Comparison of ENCODE assay signal across 8 cellular contexts in genomic region chr10:61733358-61733940, GRCh38.
A peak's percentile ranks its signal among the peaks of the same experiment; 100 is the strongest.
DNase-seq lines count a peak whose midpoint lies in the region; ATAC-seq, FAIRE-seq and TF ChIP-seq lines count a peak whose summit lies in the region.

No MANE protein-coding gene starts in this region.

- peak; percentile 86 for FAIRE-seq in K562 (lab: Jason Lieb, UNC)

- peak; percentile 88 for ATAC-seq in K562
- peak; percentile 57 for ATAC-seq in left colon
- ATAC-seq in GM19452 (IDR thresholded peaks at IDR 0.05; ENCODE audit: unreplicated experiment) = no peak

- BruUV-seq in K562 (replicated peaks; lab: Mats Ljungman, UMichigan) = no TSS peak

- H3K9me3 ChIP-seq in K562 (replicated peaks; ENCODE audit: control insufficient read depth, insufficient read depth, low read depth, low read length) = no peaks in the 10 kb centered on the region

- 0 out of 5 replicates have a peak, but pooled peaks cover 0 to 4% of the 10 kb centered on the region in 2 experiments for H3K4me1 ChIP-seq in K562 (replicated peaks in 1 of 2; ENCODE audit: control insufficient read depth in 2 of 2, insufficient read depth in 2 of 2, low read length in 2 of 2)

- H2AFZ ChIP-seq in K562 (ENCODE audit: low read depth, low read length) = peak overlapping the region; percentile 6; the same call in 1 of the 2 replicates

- TF ChIP-seq CTCF in BJ (IDR thresholded peaks at IDR 0.05; ENCODE audit: insufficient read depth, low read depth, low read length) (peak; percentile 67), GM12874 (IDR thresholded peaks at IDR 0.05; ENCODE audit: insufficient read depth, low read depth, low read length) (peak; percentile 34; the same call in 1 of the 2 replicates), K562 (IDR thresholded peaks at IDR 0.05 in 2 of 3, conservative IDR thresholded peaks at IDR 0.05 in 1 of 3; ENCODE audit: insufficient read depth in 2 of 3, low read depth in 1 of 3, low read length in 3 of 3) (peak; percentile 63 to 73 (median 65); a peak in 5 of 6 replicates)

- POLR2A ChIA-PET in BJ (lab: Charles Lee) = no interaction called here
- POLR2A ChIA-PET in K562 (lab: Yijun Ruan, JAX) = interaction anchor here (0.9 to 1.0 kb wide), 2 partner anchors 18 to 30 kb away, joined by 3 read pairs; no protein-coding TSS in a partner anchor

- no peak overlapping the region for H3K4me2 ChIP-seq in K562 (ENCODE audit: insufficient read depth, low read length)

- no peaks in the 10 kb centered on the region for H4K20me1 ChIP-seq in K562 (replicated peaks; ENCODE audit: control insufficient read depth, insufficient read depth, low read length)

- H3K27me3 ChIP-seq in BJ (ENCODE audit: control insufficient read depth, insufficient read depth, low read length) (no peaks in the 10 kb centered on the region), K562 (ENCODE audit: control insufficient read depth in 2 of 2, insufficient read depth in 2 of 2, low read length in 2 of 2) (no peaks in the 10 kb centered on the region)

- H3K9me1 ChIP-seq in K562 (ENCODE audit: control insufficient read depth, insufficient read depth, low read length) = no peaks in the 10 kb centered on the region

- intact Hi-C loops in K562 (cut with micrococcal nuclease) (loop anchor here (1.0 to 10.0 kb wide), 6 partner anchors 104 to 589 kb away; partner anchors contain the start of gene ARID5B), left colon (cut with DNase I, micrococcal nuclease) (no loop called here)

- H3K27ac ChIP-seq in K562 (ENCODE audit: extremely low read depth, low read depth, low read length) = no peak overlapping the region

- TF ChIP-seq RAD21 in K562 (CRISPR knock-in tag; conservative IDR thresholded peaks at IDR 0.05 in 1 of 2, IDR thresholded peaks at IDR 0.05 in 1 of 2) = peak; percentile 81 to 87

- CTCF ChIA-PET in BJ (lab: Yijun Ruan, JAX) = interaction anchor here (0.6 to 2.5 kb wide), 13 partner anchors 8 to 1319 kb away, joined by 3 to 9 read pairs (median 4); no protein-coding TSS in a partner anchor
- CTCF ChIA-PET in K562 (lab: Yijun Ruan, JAX; ENCODE audit: low intra/inter-chr PET ratio) = interaction anchor here (0.7 to 1.8 kb wide), 3 partner anchors 593 to 964 kb away, joined by 3 to 7 read pairs (median 3); no protein-coding TSS in a partner anchor

- TF ChIP-seq POLR2A in K562 (conservative IDR thresholded peaks at IDR 0.05) = no peak

- in situ Hi-C loops in K562 (cut with MboI) = no loop called here

- no peak for TF ChIP-seq EP300 in K562 (IDR thresholded peaks at IDR 0.05; ENCODE audit: low read length)

- no peak for DNase-seq in BJ (ENCODE audit: low read depth)
- peak; percentile 21 for DNase-seq in NCI-H2171 treated with DMSO at 0.1 percent for 48 hours (lab: John Stamatoyannopoulos, UW)
- peak; percentile 29 to 78 (median 38) for DNase-seq in K562 (ENCODE audit: extremely low read depth in 1 of 4, low spot score in 3 of 4)
- DNase-seq in left colon = no peak
- DNase-seq in stimulated activated CD8-positive, alpha-beta memory T cell treated with anti-CD3 and anti-CD28 coated beads, Interleukin-4, amount 100 ng/mL, for 48 hours = no peak
- DNase-seq in HK-2 (ENCODE audit: unreplicated experiment) = no peak

- no peak overlapping the region for H3K9ac ChIP-seq in K562 (ENCODE audit: insufficient read depth in 1 of 2, low read depth in 2 of 2, low read length in 2 of 2)

- no peaks in the 10 kb centered on the region for H3K79me2 ChIP-seq in K562 (ENCODE audit: control insufficient read depth, insufficient read depth, low read length)

- WGBS in K562 (ENCODE audit: insufficient coverage, low coverage, missing lambda C conversion rate) = 70% methylated on average over 1 of the region's 1 CpG

- H3K36me3 ChIP-seq in BJ (ENCODE audit: control insufficient read depth, insufficient read depth, low read length) (no peaks in the 10 kb centered on the region), K562 (ENCODE audit: control insufficient read depth, insufficient read depth, low read length) (no peaks in the 10 kb centered on the region)

- H3K4me3 ChIP-seq in BJ (ENCODE audit: low read depth, low read length) = no peak overlapping the region
- no peak overlapping the region for H3K4me3 ChIP-seq in K562

TF ChIP-seq in K562, 482 proteins besides CTCF, POLR2A, EP300 and RAD21 (continues in another document):
- peak; percentile 50 for TF ChIP-seq SMC3 (conservative IDR thresholded peaks at IDR 0.05; ENCODE audit: insufficient read depth, low read depth, low read length)
- 0 out of 2 replicates have a peak, but pooled peaks have one; percentile 28 for TF ChIP-seq NBN (IDR thresholded peaks at IDR 0.05; ENCODE audit: low read depth)
- 0 out of 4 replicates have a peak, but pooled peaks of 1 of the 2 experiments have one; percentile 22 for TF ChIP-seq ARNT (IDR thresholded peaks at IDR 0.05)
- 0 out of 4 replicates have a peak, but pooled peaks of 1 of the 2 experiments have one; percentile 7 for TF ChIP-seq NONO (IDR thresholded peaks at IDR 0.05; ENCODE audit: low read depth in 2 of 2, low read length in 1 of 2)
- no peak for TF ChIP-seq PHB2 (IDR thresholded peaks at IDR 0.05; ENCODE audit: low read depth)
- no peak for TF ChIP-seq ZBTB33 (CRISPR knock-in tag; IDR thresholded peaks at IDR 0.05)
- no peak for TF ChIP-seq DMBX1 (CRISPR knock-in tag; IDR thresholded peaks at IDR 0.05; ENCODE audit: borderline replicate concordance)
- TF ChIP-seq ZHX1 (conservative IDR thresholded peaks at IDR 0.05; ENCODE audit: low read length) = no peak
- TF ChIP-seq ARID2 (IDR thresholded peaks at IDR 0.05) = 0 out of 2 replicates have a peak, but pooled peaks have one; percentile 24
- no peak for TF ChIP-seq FOXA1 (IDR thresholded peaks at IDR 0.05; ENCODE audit: borderline replicate concordance)
- TF ChIP-seq ZNF316 (IDR thresholded peaks at IDR 0.05) = peak; percentile 67
- TF ChIP-seq ZNF41 (CRISPR knock-in tag; conservative IDR thresholded peaks at IDR 0.05) = no peak

Comparison
In these comparisons a context has a peak if more than half of its experiments do, and no peak if none do; other contexts are left out.
1. DNase-seq: peak in NCI-H2171 treated with DMSO at 0.1 percent for 48 hours (single experiment) and K562 (4 of 4); none in BJ (single experiment), left colon (0 of 2), stimulated activated CD8-positive, alpha-beta memory T cell treated with anti-CD3 and anti-CD28 coated beads, Interleukin-4, amount 100 ng/mL, for 48 hours (single experiment) and HK-2 (single experiment).
2. Peak in every context shown above with its lines, with median percentiles within 50 percentile points of each other: CTCF ChIP-seq.